In the genomic region with DNA sequence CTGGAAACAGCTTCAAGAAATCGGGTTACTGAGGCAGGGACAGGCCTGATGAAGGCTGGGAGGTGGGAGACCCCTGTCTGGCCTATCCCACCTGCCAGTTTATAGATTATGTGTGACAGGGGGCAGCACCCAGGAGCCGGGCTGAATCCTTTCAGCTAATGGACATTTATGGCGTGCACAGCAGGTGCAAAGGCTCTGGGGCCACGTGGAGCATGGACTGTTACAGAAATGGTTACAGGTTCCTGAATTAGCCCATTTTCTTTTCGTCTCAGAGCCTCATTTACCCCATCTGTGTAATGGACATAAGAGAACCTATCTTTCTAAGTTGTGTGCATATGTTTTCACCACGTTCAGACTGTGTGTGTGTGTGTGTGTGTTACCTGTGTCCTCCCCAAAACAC, we compare ENCODE assay signal across 10 cellular contexts. TPM values are rescaled to one million over a fixed set of nuclear protein-coding genes. Genes with fewer than 3 reads are reported as not detected.
"Had no signal": no experiment of that assay in that cellular context is flagged by ENCODE, and none has a peak within 500 bp of the region (broad histone marks: within the 10 kb centered on the region; RNA-seq: fewer than 3 reads in every experiment).

No MANE protein-coding gene starts in this region.

- H3K9ac ChIP-seq: GM23248 had no signal

- FAIRE-seq: H54, HTR-8/SVneo had no signal

- H2AFZ ChIP-seq: GM23248 had no signal

- H3K4me3 ChIP-seq: GM23248 had no signal

- H3K27ac ChIP-seq: GM23248 had no signal

- DNase-seq: GM23248, GOT3, H9, HCEC 1CT, HFFc6, Kasumi-1, KG1 had no signal

RNA-seq across cellular contexts. Expression of gene SEMA6B, which starts 45.4 kb away (rescaled TPM):
- total RNA-seq: GM23248 had no signal
- polyA plus RNA-seq: GM23248, IgD-negative memory B cell had no signal
